ENCODE assay signal across 17 cellular contexts in genomic region chr1:208476825-208477170, GRCh38.
DNase-seq lines count a peak whose midpoint lies in the region; ATAC-seq and TF ChIP-seq lines count a peak whose summit lies in the region.
"Had no signal": no experiment of that assay in that cellular context is flagged by ENCODE, and none has a peak within 500 bp of the region (broad histone marks: within the 10 kb centered on the region; RNA-seq: fewer than 3 reads in every experiment).

No MANE protein-coding gene starts in this region.

- no peak overlapping the region for H3K14ac ChIP-seq in neuronal stem cell (ENCODE audit: low read length)

- H3K27me3 ChIP-seq in MM.1S (replicated peaks; ENCODE audit: insufficient read depth, low read length): no peaks in the 10 kb centered on the region
- H3K27me3 ChIP-seq in neuronal stem cell (ENCODE audit: control insufficient read depth in 3 of 3, insufficient read depth in 3 of 3, low read depth in 1 of 3, low read length in 3 of 3): no peaks in the 10 kb centered on the region

- no peak overlapping the region for H3K4me3 ChIP-seq in MM.1S (ENCODE audit: low read length)
- no peak overlapping the region for H3K4me3 ChIP-seq in neuronal stem cell (ENCODE audit: low read length in 2 of 2)
- H3K4me3 ChIP-seq: K562 had no signal

- no peaks in the 10 kb centered on the region for H3K9me3 ChIP-seq in MM.1S (replicated peaks; ENCODE audit: insufficient read depth, low read length)
- no peaks in the 10 kb centered on the region for H3K9me3 ChIP-seq in neuronal stem cell (replicated peaks in 1 of 2; ENCODE audit: control insufficient read depth in 2 of 2, insufficient read depth in 1 of 2, low read depth in 1 of 2, low read length in 2 of 2)
- H3K9me3 ChIP-seq: Caco-2 had no signal

- no peak overlapping the region for H3K27ac ChIP-seq in MM.1S (ENCODE audit: low read length)
- H3K27ac ChIP-seq in neuronal stem cell (replicated peaks; ENCODE audit: low read length): no peak overlapping the region
- H3K27ac ChIP-seq: HL-60 had no signal

- H3K79me2 ChIP-seq in MM.1S (ENCODE audit: low read length): no peaks in the 10 kb centered on the region

- H3K4me1 ChIP-seq in MM.1S (ENCODE audit: low read length): no peaks in the 10 kb centered on the region
- H3K4me1 ChIP-seq in neuronal stem cell (ENCODE audit: control insufficient read depth in 2 of 2, insufficient read depth in 1 of 2, low read depth in 1 of 2, low read length in 2 of 2): peaks cover 2 to 10% of the 10 kb centered on the region in 2 donors
- H3K4me1 ChIP-seq: Caco-2 had no signal

- H2AFZ ChIP-seq in MM.1S (ENCODE audit: low read length) (no peak overlapping the region), neuronal stem cell (ENCODE audit: low read length) (no peak overlapping the region)

- H3K36me3 ChIP-seq in MM.1S (replicated peaks; ENCODE audit: insufficient read depth, low read length) (no peaks in the 10 kb centered on the region), neuronal stem cell (replicated peaks in 1 of 2; ENCODE audit: control insufficient read depth in 2 of 2, insufficient read depth in 2 of 2, low read length in 2 of 2) (no peaks in the 10 kb centered on the region)

- no CpG with 5 or more reads among the region's 2 CpGs for WGBS in neuronal stem cell (ENCODE audit: extremely low coverage in 2 of 2, insufficient read length in 2 of 2, insufficient replicate concordance in 1 of 2), 2 donors

- no peak overlapping the region for H2BK15ac ChIP-seq in neuronal stem cell (ENCODE audit: low read length)

- no peak overlapping the region for H4K8ac ChIP-seq in neuronal stem cell (ENCODE audit: low read depth, low read length)

- H3K79me1 ChIP-seq in neuronal stem cell (ENCODE audit: low read depth, low read length): no peaks in the 10 kb centered on the region

- no peak overlapping the region for H3K4me2 ChIP-seq in MM.1S (ENCODE audit: low read depth, low read length)
- no peak overlapping the region for H3K4me2 ChIP-seq in neuronal stem cell (ENCODE audit: insufficient read depth, low read length, poor library complexity, severe bottlenecking)

- H2AK5ac ChIP-seq in neuronal stem cell (ENCODE audit: low read depth, low read length): no peak overlapping the region

- no peak overlapping the region for H3K4ac ChIP-seq in neuronal stem cell (ENCODE audit: low read length)

- H2BK120ac ChIP-seq in neuronal stem cell (ENCODE audit: low read depth, low read length): no peak overlapping the region

- H3K23ac ChIP-seq in neuronal stem cell (ENCODE audit: low read depth, low read length, poor library complexity): no peak overlapping the region

- H2BK5ac ChIP-seq in neuronal stem cell (ENCODE audit: low read length): no peak overlapping the region

- no peak overlapping the region for H3K9ac ChIP-seq in MM.1S (ENCODE audit: low read length)
- no peak overlapping the region for H3K9ac ChIP-seq in neuronal stem cell (ENCODE audit: low read depth, low read length, poor library complexity)

- H3K18ac ChIP-seq in neuronal stem cell (ENCODE audit: low read length): peak overlapping the region; percentile 30

- H4K91ac ChIP-seq in neuronal stem cell (ENCODE audit: low read depth, low read length, poor library complexity): no peak overlapping the region

- H2BK12ac ChIP-seq in neuronal stem cell (ENCODE audit: low read length): no peak overlapping the region

- H4K20me1 ChIP-seq in MM.1S (ENCODE audit: insufficient read depth, low read length): no peaks in the 10 kb centered on the region

- ATAC-seq in HG02623 (IDR thresholded peaks at IDR 0.05; ENCODE audit: unreplicated experiment) (no peak), GM19351 (IDR thresholded peaks at IDR 0.05; ENCODE audit: unreplicated experiment) (no peak)

- peak; percentile 52 for DNase-seq in DMS153 treated with DMSO at 0.1 percent for 48 hours (lab: John Stamatoyannopoulos, UW; ENCODE audit: unreplicated experiment)
- peak; percentile 58 for DNase-seq in MM.1S
- DNase-seq in SHP77 (lab: John Stamatoyannopoulos, UW): peak; percentile 52 to 56
- DNase-seq in neuronal stem cell (ENCODE audit: low spot score): no peak
- DNase-seq in GDM1 (lab: John Stamatoyannopoulos, UW): no peak
- DNase-seq: activated CD4-positive, alpha-beta T cell treated with anti-CD3 and anti-CD28 coated beads for 48 hours; activated CD8-positive, alpha-beta memory T cell treated with anti-CD3 and anti-CD28 coated beads, Interleukin-2, amount 50 U/mL, for 4 hours; activated gamma-delta T cell; amniotic stem cell; Caco-2; OCI-M1; stimulated activated CD4-positive, alpha-beta T cell treated with anti-CD3 and anti-CD28 coated beads, Interleukin-4, amount 100 ng/mL, for 1 hour; T1000 had no signal

- H3K9me2 ChIP-seq in MM.1S (replicated peaks; ENCODE audit: insufficient read depth, low read length): no peaks in the 10 kb centered on the region

- H3F3A ChIP-seq in MM.1S (ENCODE audit: insufficient read depth, low read length): no peaks in the 10 kb centered on the region

- TF ChIP-seq CTCF in MM.1S (IDR thresholded peaks at IDR 0.05; ENCODE audit: low read length): no peak

Comparison
In these comparisons a context has a peak if more than half of its experiments do, and no peak if none do; other contexts are left out.
1. DNase-seq: peak in DMS153 treated with DMSO at 0.1 percent for 48 hours (single experiment), MM.1S (single experiment) and SHP77 (2 of 2); none in neuronal stem cell (single experiment) and GDM1 (single experiment).